Comparison of ENCODE assay signal across 8 cellular contexts in the genomic region with DNA sequence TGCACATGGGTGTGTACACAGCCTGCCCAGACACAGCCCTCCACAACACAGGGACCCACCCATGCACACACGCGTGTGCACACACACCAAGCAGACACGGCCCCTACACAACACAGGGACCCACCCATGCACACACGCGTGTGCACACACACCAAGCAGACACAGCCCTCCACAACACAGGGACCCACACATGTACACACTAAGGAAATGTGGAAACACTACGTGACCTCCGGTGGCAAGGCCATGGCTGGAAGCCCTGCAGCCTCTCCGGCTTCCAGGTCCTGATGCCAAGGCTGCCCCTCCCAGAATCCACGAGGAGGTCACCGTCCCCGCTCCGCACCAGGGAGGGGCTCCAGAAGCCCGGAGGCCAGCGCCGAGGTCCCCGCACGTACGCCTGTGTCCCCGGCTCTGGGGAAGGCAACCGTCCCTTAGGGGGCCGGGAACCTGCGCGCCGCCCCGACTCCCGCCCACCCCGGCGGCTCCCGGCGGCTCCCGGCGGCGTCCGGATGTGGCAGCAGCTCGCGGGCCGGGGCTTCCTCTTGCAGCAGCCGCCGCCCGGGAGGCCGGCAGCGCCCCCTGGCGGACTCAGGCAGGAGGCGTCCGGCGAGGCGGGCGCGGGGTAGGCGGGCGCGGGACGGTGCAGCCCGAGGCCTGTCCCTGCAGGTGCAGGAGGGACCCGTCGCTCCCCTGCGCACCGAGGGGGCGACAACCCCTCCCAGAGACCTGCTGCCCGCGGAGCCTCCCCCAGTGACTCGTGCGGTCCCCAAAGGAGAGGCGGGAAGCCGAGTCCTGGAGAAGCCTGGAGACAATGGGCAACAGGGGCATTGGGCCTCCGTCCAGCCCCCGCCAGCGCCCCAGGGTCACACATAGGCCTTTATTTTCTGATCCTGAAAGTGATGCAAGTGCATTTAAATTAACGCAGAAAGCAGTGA. TPM values are rescaled to one million over a fixed set of nuclear protein-coding genes. Genes with fewer than 3 reads are reported as not detected.
DNase-seq lines count a peak whose midpoint lies in the region; FAIRE-seq and TF ChIP-seq lines count a peak whose summit lies in the region.

No MANE protein-coding gene starts in this region.

- H2BK12ac ChIP-seq in trophoblast cell (ENCODE audit: low read length) = no peak overlapping the region

- H3K79me2 ChIP-seq in SK-N-SH (ENCODE audit: insufficient read depth) = no peaks in the 10 kb centered on the region
- H3K79me2 ChIP-seq in trophoblast cell (ENCODE audit: control insufficient read depth, insufficient read depth, low read length, poor library complexity) = peaks cover 3% of the 10 kb centered on the region

- TF ChIP-seq EP300 in SK-N-SH (IDR thresholded peaks at IDR 0.05; ENCODE audit: borderline replicate concordance in 1 of 2, low read depth in 1 of 2, low read length in 1 of 2) = no peak
- TF ChIP-seq EP300 in transverse colon (IDR thresholded peaks at IDR 0.05; ENCODE audit: low read depth) = no peak

- no peaks in the 10 kb centered on the region for H3K27me3 ChIP-seq in SK-N-SH (ENCODE audit: insufficient read depth)
- no peaks in the 10 kb centered on the region for H3K27me3 ChIP-seq in cardiac muscle cell
- no peaks in the 10 kb centered on the region for H3K27me3 ChIP-seq in trophoblast cell (ENCODE audit: insufficient read depth, low read length)
- H3K27me3 ChIP-seq in transverse colon = no peaks in the 10 kb centered on the region

- peak overlapping the region; percentile 2 for H3K4ac ChIP-seq in trophoblast cell (ENCODE audit: low read depth, low read length)

- peak overlapping the region; percentile 62 for H3K14ac ChIP-seq in trophoblast cell (ENCODE audit: low read length)

- POLR2A ChIA-PET in SK-N-SH (lab: Yijun Ruan, JAX) = no interaction called here

- H3K27me3 Mint-ChIP-seq in activated naive CD4-positive, alpha-beta T cell treated with anti-CD3 and anti-CD28 coated beads, Interleukin-2, amount 50 U/mL, for 24 hours = no peaks in the 10 kb centered on the region

- H3K9ac ChIP-seq in SK-N-SH = peak overlapping the region; percentile 63
- H3K9ac ChIP-seq in trophoblast cell (ENCODE audit: low read length) = peak overlapping the region; percentile 0

- H2AFZ ChIP-seq in SK-N-SH (ENCODE audit: low read depth) (peak overlapping the region; percentile 92), trophoblast cell (ENCODE audit: insufficient read depth, low read length, poor library complexity) (peak overlapping the region; percentile 67)

- peaks cover 6% of the 10 kb centered on the region for H3K79me1 ChIP-seq in trophoblast cell (ENCODE audit: low read length)

- in situ Hi-C loops in transverse colon (cut with MboI; ENCODE audit: low pct_ligation_motif_present in 1 of 4, low pct_unique_long_range_greater_than_20kb in 1 of 4, low sequenced_read_pairs in 3 of 4) = loop anchor here (10.0 to 25.0 kb wide), 4 partner anchors 107 to 457 kb away; partner anchors contain the start of genes LAMP1 (in 1 of the 4) and MCF2L (in 1 of the 4)

- no peaks in the 10 kb centered on the region for H3K36me3 ChIP-seq in SK-N-SH (replicated peaks in 1 of 2; ENCODE audit: control insufficient read depth in 1 of 2, insufficient read depth in 2 of 2, low read length in 1 of 2)
- H3K36me3 ChIP-seq in cardiac muscle cell = no peaks in the 10 kb centered on the region
- no peaks in the 10 kb centered on the region for H3K36me3 ChIP-seq in trophoblast cell (ENCODE audit: control insufficient read depth in 1 of 2, insufficient read depth in 2 of 2, low read length in 2 of 2)
- H3K36me3 ChIP-seq in transverse colon = no peaks in the 10 kb centered on the region

- FAIRE-seq in H54 (lab: Jason Lieb, UNC) = peak; percentile 15

- H3K4me1 ChIP-seq in SK-N-SH (ENCODE audit: control insufficient read depth in 1 of 2, insufficient read depth in 2 of 2, low read depth in 1 of 2, low read length in 1 of 2) = peaks cover 0 to 9% of the 10 kb centered on the region in 2 experiments; a peak in 1 of 4 replicates
- peaks cover 16% of the 10 kb centered on the region for H3K4me1 ChIP-seq in cardiac muscle cell (ENCODE audit: low read depth)
- H3K4me1 ChIP-seq in trophoblast cell (ENCODE audit: control insufficient read depth in 1 of 2, insufficient read depth in 2 of 2, low read length in 2 of 2) = peaks cover 10 to 15% of the 10 kb centered on the region in 2 experiments
- H3K4me1 ChIP-seq in transverse colon = peaks cover 6 to 25% (median 12%) of the 10 kb centered on the region in 4 donors

- TF ChIP-seq POLR2A in H54 (IDR thresholded peaks at IDR 0.05; ENCODE audit: low read depth, low read length) (peak; percentile 42; the same call in 1 of the 2 replicates), transverse colon (IDR thresholded peaks at IDR 0.05) (no peak)

- peak overlapping the region; percentile 31 for H4K12ac ChIP-seq in trophoblast cell (ENCODE audit: low read depth, low read length)

- peak overlapping the region; percentile 79 for H3K27ac Mint-ChIP-seq in activated naive CD4-positive, alpha-beta T cell treated with anti-CD3 and anti-CD28 coated beads, Interleukin-2, amount 50 U/mL, for 24 hours

- peaks cover 4% of the 10 kb centered on the region for H3K4me1 Mint-ChIP-seq in activated naive CD4-positive, alpha-beta T cell treated with anti-CD3 and anti-CD28 coated beads, Interleukin-2, amount 50 U/mL, for 24 hours

- intact Hi-C loops in transverse colon (cut with DNase I; ENCODE audit: low total_unique reads) = no loop called here

- H3K9me2 ChIP-seq in SK-N-SH = no peaks in the 10 kb centered on the region

- peak; percentile 44 for DNase-seq in GF-D8 (lab: John Stamatoyannopoulos, UW)
- DNase-seq in H54 (ENCODE audit: insufficient read length, low spot score) = peak; percentile 96
- no peak for DNase-seq in LNCaP clone FGC (ENCODE audit: low read depth)
- DNase-seq in SK-N-SH = no peak
- DNase-seq in cardiac muscle cell (ENCODE audit: low read depth in 1 of 2, low spot score in 1 of 2) = peak; percentile 79 to 90
- DNase-seq in trophoblast cell = peak; percentile 42 to 82
- peak; percentile 83 for DNase-seq in transverse colon

- H3K4me2 ChIP-seq in SK-N-SH (peak overlapping the region; percentile 85), trophoblast cell (ENCODE audit: low read length) (peak overlapping the region; percentile 86)

- peak overlapping the region; percentile 27 for H2BK120ac ChIP-seq in trophoblast cell (ENCODE audit: insufficient read depth, low read length, poor library complexity)

- no peak overlapping the region for H2BK5ac ChIP-seq in trophoblast cell (ENCODE audit: low read depth, low read length, poor library complexity)

- H3K23ac ChIP-seq in trophoblast cell (ENCODE audit: low read length) = no peak overlapping the region

- H3K18ac ChIP-seq in trophoblast cell (ENCODE audit: low read length) = peak overlapping the region; percentile 24

- CTCF ChIA-PET in SK-N-SH (lab: Yijun Ruan, JAX) = interaction anchor here (0.6 to 1.9 kb wide), 34 partner anchors 9 to 451 kb away, joined by 3 to 10 read pairs (median 3); partner anchors contain the start of gene CUL4A

- no peaks in the 10 kb centered on the region for H3K9me3 ChIP-seq in SK-N-SH
- no peaks in the 10 kb centered on the region for H3K9me3 ChIP-seq in cardiac muscle cell (ENCODE audit: low read depth)
- H3K9me3 ChIP-seq in trophoblast cell (ENCODE audit: insufficient read depth, low read depth, low read length) = no peaks in the 10 kb centered on the region
- no peaks in the 10 kb centered on the region for H3K9me3 ChIP-seq in transverse colon

- WGBS in SK-N-SH (ENCODE audit: low lambda C conversion rate) = 25% methylated on average over 14 of the region's 69 CpGs
- WGBS in trophoblast cell (ENCODE audit: extremely low coverage, insufficient coverage, insufficient read length) = no CpG with 5 or more reads among the region's 69 CpGs
- 8 to 40% methylated on average over 2 to 33 of the region's 69 CpGs for WGBS in transverse colon (ENCODE audit: low coverage in 1 of 2), 2 donors

- no peaks in the 10 kb centered on the region for H3K36me3 Mint-ChIP-seq in activated naive CD4-positive, alpha-beta T cell treated with anti-CD3 and anti-CD28 coated beads, Interleukin-2, amount 50 U/mL, for 24 hours

- H3K27ac ChIP-seq in SK-N-SH (ENCODE audit: low read depth in 2 of 2, low read length in 1 of 2) (peak overlapping the region in 1 of 2 experiments; percentile 70; a peak in 1 of 4 replicates), cardiac muscle cell (no peak overlapping the region), trophoblast cell (ENCODE audit: low read depth, low read length) (no peak overlapping the region), transverse colon (peak overlapping the region; percentile 46 to 76 (median 60))

- no peaks in the 10 kb centered on the region for H4K20me1 ChIP-seq in SK-N-SH (ENCODE audit: insufficient read depth)

- H2AK5ac ChIP-seq in trophoblast cell (ENCODE audit: low read length) = no peak overlapping the region

- no peaks in the 10 kb centered on the region for H3F3A ChIP-seq in SK-N-SH (replicated peaks; ENCODE audit: insufficient read depth)

- H4K91ac ChIP-seq in trophoblast cell (ENCODE audit: low read depth, low read length) = peak overlapping the region; percentile 42

- H3K4me3 ChIP-seq in LNCaP clone FGC (ENCODE audit: low read depth, low read length) (peak overlapping the region; percentile 62), SK-N-SH (ENCODE audit: low read depth in 2 of 2, low read length in 1 of 2) (peak overlapping the region; percentile 71 to 75), cardiac muscle cell (peak overlapping the region; percentile 43), trophoblast cell (ENCODE audit: low read depth, low read length) (peak overlapping the region; percentile 73), transverse colon (peak overlapping the region; percentile 52 to 85 (median 64))

- peak overlapping the region; percentile 91 for H3K4me3 Mint-ChIP-seq in activated naive CD4-positive, alpha-beta T cell treated with anti-CD3 and anti-CD28 coated beads, Interleukin-2, amount 50 U/mL, for 24 hours

- TF ChIP-seq RAD21 in SK-N-SH (IDR thresholded peaks at IDR 0.05; ENCODE audit: low read length) = peak; percentile 71

- TF ChIP-seq CTCF in LNCaP clone FGC (IDR thresholded peaks at IDR 0.05; ENCODE audit: control insufficient read depth, extremely low read depth, insufficient read depth) = peak; percentile 92
- peak; percentile 60 for TF ChIP-seq CTCF in SK-N-SH (IDR thresholded peaks at IDR 0.05)
- TF ChIP-seq CTCF in cardiac muscle cell (IDR thresholded peaks at IDR 0.05; ENCODE audit: low read depth, low read length) = peak; percentile 53
- TF ChIP-seq CTCF in transverse colon (IDR thresholded peaks at IDR 0.05) = peak; percentile 33 to 95 (median 82)

- peak overlapping the region; percentile 69 for H4K8ac ChIP-seq in trophoblast cell (ENCODE audit: low read depth, low read length)

- no peaks in the 10 kb centered on the region for H3K9me3 Mint-ChIP-seq in activated naive CD4-positive, alpha-beta T cell treated with anti-CD3 and anti-CD28 coated beads, Interleukin-2, amount 50 U/mL, for 24 hours

RNA-seq across cellular contexts. Expression of gene GRTP1, which starts 29.9 kb away (rescaled TPM):
- 8.0 and 10.2 TPM in 2 replicates for polyA plus RNA-seq in SK-N-SH (2012; rRNA removed)
- 8.0 and 9.0 TPM in 2 replicates for polyA plus RNA-seq in SK-N-SH (2012; cell fraction: cytosol; rRNA removed)
- polyA plus RNA-seq in SK-N-SH (2012; cell fraction: nucleus; rRNA removed) = 15.9 and 16.6 TPM in 2 replicates
- 18.2 and 24.9 TPM in 2 replicates for total RNA-seq in cardiac muscle cell
- 20.1 and 31.6 TPM in 2 replicates for polyA plus RNA-seq in cardiac muscle cell
- 8.6 and 8.7 TPM in 2 replicates for polyA plus RNA-seq in trophoblast cell (2013)
- 100 to 1,000 TPM in 2 of 4 donors, 10 to 100 TPM in 2; 56.0 to 193 (median 93.5) TPM for total RNA-seq in transverse colon

RNA-seq across cellular contexts. Expression of gene ADPRHL1, which starts 59.5 kb away (rescaled TPM):
- 1.0 and 1.2 TPM in 2 replicates for polyA plus RNA-seq in SK-N-SH (2012; rRNA removed)
- polyA plus RNA-seq in SK-N-SH (2012; cell fraction: cytosol; rRNA removed) = 0.64 and 0.81 TPM in 2 replicates
- 4.6 and 4.9 TPM in 2 replicates for polyA plus RNA-seq in SK-N-SH (2012; cell fraction: nucleus; rRNA removed)
- 112 and 118 TPM in 2 replicates for total RNA-seq in cardiac muscle cell
- 77.3 and 78.2 TPM in 2 replicates for polyA plus RNA-seq in cardiac muscle cell
- polyA plus RNA-seq in trophoblast cell (2013) = 1.4 TPM in 2 replicates
- 10 to 100 TPM in 1 of 4 donors, 1 to 10 TPM in 3; 4.1 to 10.2 (median 5.9) TPM for total RNA-seq in transverse colon

Comparison
In these comparisons a context has a peak if more than half of its experiments do, and no peak if none do; other contexts are left out.
1. DNase-seq: peak in GF-D8 (single experiment), H54 (single experiment), cardiac muscle cell (2 of 2), trophoblast cell (2 of 2) and transverse colon (single experiment); none in LNCaP clone FGC (single experiment) and SK-N-SH (single experiment).
2. H3K27ac ChIP-seq: peak in transverse colon (4 of 4); none in cardiac muscle cell (single experiment) and trophoblast cell (single experiment).
3. RNA of gene ADPRHL1, which starts 59.5 kb away (total RNA-seq): 112 to 118 TPM in cardiac muscle cell; 4.1 to 10.2 TPM in transverse colon; every median in the first group is over 10 times any median in the second.
4. Peak in every context shown above with its lines, with median percentiles within 50 percentile points of each other: H3K4me3 ChIP-seq and CTCF ChIP-seq.